Comparison of ENCODE assay signal across 34 cellular contexts in genomic region chr6:136945626-136946235, GRCh38. TPM values are rescaled to one million over a fixed set of nuclear protein-coding genes. Genes with fewer than 3 reads are reported as not detected.
DNase-seq lines count a peak whose midpoint lies in the region; ATAC-seq, FAIRE-seq and TF ChIP-seq lines count a peak whose summit lies in the region.
"Had no signal": no experiment of that assay in that cellular context is flagged by ENCODE, and none has a peak within 500 bp of the region (broad histone marks: within the 10 kb centered on the region; RNA-seq: fewer than 3 reads in every experiment).

No MANE protein-coding gene starts in this region.

- peaks cover 8% of the 10 kb centered on the region for H3K27me3 Mint-ChIP-seq in T-helper 2 cell treated with Interferon-gamma antibody and Interleukin-4, amounts not matched to agents 5 μg/mL and 100 μg/mL, for 36 hours (ENCODE audit: low read depth)
- H3K27me3 Mint-ChIP-seq: T-helper 17 cell had no signal

- H2AFZ ChIP-seq in GM12878 (ENCODE audit: control insufficient read depth, low read depth, low read length): no peak overlapping the region
- H2AFZ ChIP-seq in PC-9: no peak overlapping the region

- BruUV-seq in GM12878 (replicated peaks; lab: Mats Ljungman, UMichigan) (no TSS peak), PC-9 (replicated peaks; lab: Mats Ljungman, UMichigan) (no TSS peak)

- H3K9me2 ChIP-seq in PC-9 (ENCODE audit: insufficient read depth): no peaks in the 10 kb centered on the region
- H3K9me2 ChIP-seq: SK-N-SH had no signal

- CTCF ChIA-PET in GM12878 (lab: Yijun Ruan, JAX) (interaction anchor here (0.8 to 1.7 kb wide), 2 partner anchors 9 to 32 kb away, joined by 3 to 4 read pairs; no protein-coding TSS in a partner anchor), PC-9 (lab: Charles Lee) (no interaction called here)

- 9% methylated on average over 5 of the region's 5 CpGs for WGBS in GM12878 (ENCODE audit: insufficient coverage, insufficient replicate concordance, low lambda C conversion rate, missing lambda C conversion rate)

- H3K27ac Mint-ChIP-seq in T-helper 2 cell treated with Interferon-gamma antibody and Interleukin-4, amounts not matched to agents 5 μg/mL and 100 μg/mL, for 36 hours: no peak overlapping the region
- H3K27ac Mint-ChIP-seq in stimulated activated effector memory CD8-positive, alpha-beta T cell treated with anti-CD3 and anti-CD28 coated beads, Interleukin-12 subunit alpha, Interleukin-12 subunit beta, amount 100 ng/mL, for 72 hours: no peak overlapping the region
- H3K27ac Mint-ChIP-seq: activated naive CD8-positive, alpha-beta T cell treated with anti-CD3 and anti-CD28 coated beads, Interleukin-2, amount 10 ng/mL, durations not matched to agents 7 days and 5 days; activated T-helper 2 cell treated with anti-CD3 and anti-CD28 coated beads, Interferon-gamma antibody, Interleukin-2, Interleukin-4, amounts not matched to agents 10 μg/mL and 5 μg/mL and 100 μg/mL, durations not matched to agents 14 hours and 24 hours and 36 hours; CD4-positive, alpha-beta T cell; dendritic cell treated with granulocyte-macrophage colony-stimulating factor and Interleukin-4, amounts not matched to agents 40 ng/mL and 50 ng/mL, for 4 days; nephron progenitor cell; T-helper 17 cell had no signal

- SMC1A ChIA-PET in GM12878 (lab: Charles Lee; ENCODE audit: uncharacterized antibody, unreplicated experiment): no interaction called here

- TF ChIP-seq POLR2A in GM12878 (IDR thresholded peaks at IDR 0.05; ENCODE audit: low read depth, low read length): no peak

- no peaks in the 10 kb centered on the region for H3K4me1 Mint-ChIP-seq in T-helper 2 cell treated with Interferon-gamma antibody and Interleukin-4, amounts not matched to agents 5 μg/mL and 100 μg/mL, for 36 hours (ENCODE audit: low read depth)
- H3K4me1 Mint-ChIP-seq in stimulated activated effector memory CD8-positive, alpha-beta T cell treated with anti-CD3 and anti-CD28 coated beads, Interleukin-12 subunit alpha, Interleukin-12 subunit beta, amount 100 ng/mL, for 72 hours: no peaks in the 10 kb centered on the region
- H3K4me1 Mint-ChIP-seq: activated naive CD8-positive, alpha-beta T cell treated with anti-CD3 and anti-CD28 coated beads, Interleukin-2, amount 10 ng/mL, durations not matched to agents 7 days and 5 days; central memory CD8-positive, alpha-beta T cell; nephron progenitor cell; T-helper 17 cell had no signal

- peak; percentile 18 for DNase-seq in T-helper 2 cell treated with Interferon-gamma antibody and Interleukin-4, amounts not matched to agents 5 μg/mL and 100 μg/mL, for 36 hours (ENCODE audit: low spot score)
- DNase-seq in T-helper 2 cell (no peak), GM19239 (ENCODE audit: insufficient read length, low spot score) (no peak), GM12878 (ENCODE audit: low read depth, low spot score) (no peak), NCI-H226 (no peak), GM03348 (ENCODE audit: low spot score) (no peak), PC-9 (no peak)
- no peak for DNase-seq in stimulated activated effector memory CD8-positive, alpha-beta T cell treated with anti-CD3 and anti-CD28 coated beads, Interleukin-12 subunit alpha, Interleukin-12 subunit beta, amount 100 ng/mL, for 72 hours (ENCODE audit: low spot score in 2 of 2)
- DNase-seq: activated CD4-positive, alpha-beta T cell treated with anti-CD3 and anti-CD28 coated beads, Interleukin-2, amount 50 U/mL, for 1 hour; activated naive CD8-positive, alpha-beta T cell treated with anti-CD3 and anti-CD28 coated beads, Interleukin-2, amount 10 ng/mL, durations not matched to agents 7 days and 5 days; CD4-positive, alpha-beta T cell; HCEC 1CT; left colon; MM.1S; NCI-H1417 treated with DMSO at 0.1 percent for 48 hours; NCI-H2081 treated with DMSO at 0.1 percent for 48 hours; NCI-H446; nephron progenitor cell; pancreas; SK-N-SH; spleen; T-helper 17 cell; upper lobe of right lung had no signal

- H3K4me3 Mint-ChIP-seq in T-helper 2 cell treated with Interferon-gamma antibody and Interleukin-4, amounts not matched to agents 5 μg/mL and 100 μg/mL, for 36 hours: no peak overlapping the region
- no peak overlapping the region for H3K4me3 Mint-ChIP-seq in stimulated activated effector memory CD8-positive, alpha-beta T cell treated with anti-CD3 and anti-CD28 coated beads, Interleukin-12 subunit alpha, Interleukin-12 subunit beta, amount 100 ng/mL, for 72 hours
- H3K4me3 Mint-ChIP-seq: activated naive CD8-positive, alpha-beta T cell treated with anti-CD3 and anti-CD28 coated beads, Interleukin-2, amount 10 ng/mL, durations not matched to agents 7 days and 5 days; CD4-positive, alpha-beta T cell; central memory CD8-positive, alpha-beta T cell; dendritic cell treated with granulocyte-macrophage colony-stimulating factor and Interleukin-4, amounts not matched to agents 40 ng/mL and 50 ng/mL, for 4 days; nephron progenitor cell; T-helper 17 cell had no signal

- H3K4me2 ChIP-seq in GM12878 (ENCODE audit: control insufficient read depth, insufficient read depth) (no peak overlapping the region), PC-9 (no peak overlapping the region)
- H3K4me2 ChIP-seq: KMS-11, SK-N-SH had no signal

- no peak overlapping the region for H3K9ac ChIP-seq in GM12878 (ENCODE audit: control insufficient read depth, insufficient read depth, low read length)
- H3K9ac ChIP-seq: KMS-11, SK-N-SH had no signal

- no peak for TF ChIP-seq CTCF in GM12878 (IDR thresholded peaks at IDR 0.05 in 2 of 3, conservative IDR thresholded peaks at IDR 0.05 in 1 of 3; ENCODE audit: control insufficient read depth in 2 of 3, extremely low read depth in 1 of 3, insufficient read depth in 1 of 3, low read depth in 3 of 3, low read length in 3 of 3)
- TF ChIP-seq CTCF in PC-9 (conservative IDR thresholded peaks at IDR 0.05): no peak

- no peak for TF ChIP-seq RAD21 in GM12878 (IDR thresholded peaks at IDR 0.05; ENCODE audit: insufficient read depth, low read depth, low read length)

- H3K36me3 ChIP-seq in GM12878 (ENCODE audit: control insufficient read depth in 2 of 2, insufficient read depth in 2 of 2, low read length in 1 of 2) (no peaks in the 10 kb centered on the region), PC-9 (ENCODE audit: low read depth) (no peaks in the 10 kb centered on the region)
- H3K36me3 ChIP-seq: esophagus muscularis mucosa, pancreas, right atrium auricular region, spleen, suprapubic skin, upper lobe of right lung had no signal

- H3K4me1 ChIP-seq in GM12878 (ENCODE audit: control insufficient read depth, insufficient read depth, low read length) (peaks cover 7% of the 10 kb centered on the region), PC-9 (replicated peaks; ENCODE audit: insufficient read depth) (no peaks in the 10 kb centered on the region)
- H3K4me1 ChIP-seq: esophagus muscularis mucosa, foreskin keratinocyte, pancreas, right atrium auricular region, spleen, suprapubic skin, upper lobe of right lung had no signal

- intact Hi-C loops in GM12878 (cut with micrococcal nuclease; ENCODE audit: unreplicated experiment): no loop called here
- intact Hi-C loops in PC-9 (cut with micrococcal nuclease; ENCODE audit: unreplicated experiment): no loop called here

- H3K4me3 ChIP-seq in GM12878 (no peak overlapping the region), PC-9 (no peak overlapping the region)
- H3K4me3 ChIP-seq: esophagus muscularis mucosa, pancreas, right atrium auricular region, spleen, suprapubic skin, upper lobe of right lung had no signal

- peak; percentile 27 for ATAC-seq in GM12878
- ATAC-seq in stimulated activated effector memory CD8-positive, alpha-beta T cell treated with anti-CD3 and anti-CD28 coated beads, Interleukin-12 subunit alpha, Interleukin-12 subunit beta, amount 100 ng/mL, for 72 hours: peak; percentile 92
- ATAC-seq: foreskin keratinocyte, left colon, pancreas, T-helper 17 cell, upper lobe of right lung had no signal

- no peaks in the 10 kb centered on the region for H3K36me3 Mint-ChIP-seq in T-helper 2 cell treated with Interferon-gamma antibody and Interleukin-4, amounts not matched to agents 5 μg/mL and 100 μg/mL, for 36 hours (ENCODE audit: low read depth)
- H3K36me3 Mint-ChIP-seq in stimulated activated effector memory CD8-positive, alpha-beta T cell treated with anti-CD3 and anti-CD28 coated beads, Interleukin-12 subunit alpha, Interleukin-12 subunit beta, amount 100 ng/mL, for 72 hours: no peaks in the 10 kb centered on the region
- H3K36me3 Mint-ChIP-seq: activated naive CD8-positive, alpha-beta T cell treated with anti-CD3 and anti-CD28 coated beads, Interleukin-2, amount 10 ng/mL, durations not matched to agents 7 days and 5 days had no signal

- H3K79me2 ChIP-seq in GM12878 (ENCODE audit: control insufficient read depth, insufficient read depth, low read length): no peaks in the 10 kb centered on the region
- H3K79me2 ChIP-seq in PC-9 (ENCODE audit: low read depth): no peaks in the 10 kb centered on the region

- H4K20me1 ChIP-seq in GM12878 (ENCODE audit: control insufficient read depth, insufficient read depth) (no peaks in the 10 kb centered on the region), PC-9 (ENCODE audit: insufficient read depth) (no peaks in the 10 kb centered on the region)

- no peak for TF ChIP-seq EP300 in GM12878 (IDR thresholded peaks at IDR 0.05; ENCODE audit: borderline replicate concordance in 1 of 2, control insufficient read depth in 1 of 2, low read depth in 2 of 2, low read length in 2 of 2)

- no peak overlapping the region for H3K27ac ChIP-seq in GM12878 (ENCODE audit: control insufficient read depth, insufficient read depth)
- H3K27ac ChIP-seq in PC-9: no peak overlapping the region
- H3K27ac ChIP-seq: 22Rv1, esophagus muscularis mucosa, foreskin keratinocyte, KMS-11, pancreas, right atrium auricular region, spleen, suprapubic skin, upper lobe of right lung, VCaP had no signal

- FAIRE-seq in GM19239 (lab: Jason Lieb, UNC) (peak; percentile 58), GM12878 (lab: Jason Lieb, UNC) (no peak)
- FAIRE-seq: pancreas had no signal

- H3K27me3 ChIP-seq in GM12878 (replicated peaks in 1 of 2; ENCODE audit: control insufficient read depth in 2 of 2, insufficient read depth in 2 of 2, low read length in 1 of 2): no peaks in the 10 kb centered on the region; a peak in 1 of 4 replicates
- H3K27me3 ChIP-seq in PC-9 (ENCODE audit: insufficient read depth, low read depth): no peaks in the 10 kb centered on the region
- H3K27me3 ChIP-seq: pancreas, right atrium auricular region, suprapubic skin, upper lobe of right lung had no signal

- POLR2A ChIA-PET in GM12878 (lab: Charles Lee): interaction anchor here (0.5 kb wide), 1 partner anchor 1289 kb away, joined by 5 read pairs; no protein-coding TSS in a partner anchor
- POLR2A ChIA-PET in PC-9 (lab: Charles Lee; ENCODE audit: unreplicated experiment): no interaction called here

- peaks cover 13% of the 10 kb centered on the region for H3K9me3 Mint-ChIP-seq in T-helper 2 cell treated with Interferon-gamma antibody and Interleukin-4, amounts not matched to agents 5 μg/mL and 100 μg/mL, for 36 hours
- H3K9me3 Mint-ChIP-seq in stimulated activated effector memory CD8-positive, alpha-beta T cell treated with anti-CD3 and anti-CD28 coated beads, Interleukin-12 subunit alpha, Interleukin-12 subunit beta, amount 100 ng/mL, for 72 hours: peaks cover 3% of the 10 kb centered on the region

- in situ Hi-C loops in GM12878 (cut with MboI): no loop called here

- no peaks in the 10 kb centered on the region for H3F3A ChIP-seq in PC-9 (ENCODE audit: insufficient read depth, low read depth)

- H3K9me3 ChIP-seq in GM12878 (replicated peaks; ENCODE audit: control insufficient read depth, insufficient read depth, low read length): no peaks in the 10 kb centered on the region; the same call in 1 of the 3 replicates
- peaks cover 2% of the 10 kb centered on the region; the same call in 1 of the 2 replicates for H3K9me3 ChIP-seq in PC-9 (ENCODE audit: insufficient read depth, low read depth)
- H3K9me3 ChIP-seq: esophagus muscularis mucosa, pancreas, right atrium auricular region, SK-N-SH, suprapubic skin, upper lobe of right lung had no signal

- RAD21 ChIA-PET in GM12878 (lab: Charles Lee; ENCODE audit: unreplicated experiment): no interaction called here

RNA-seq across cellular contexts. Expression of gene SLC35D3, which starts 23.6 kb away (rescaled TPM):
- not detected in 2 replicates for total RNA-seq in GM12878 (2013; cell fraction: nucleolus; rRNA removed)
- total RNA-seq in GM12878 (2014; rRNA removed) (not detected in 2 replicates), GM12878 (2014; rRNA removed; fragmentation: Illumina TruSeq; extraction: Trizol) (not detected in 2 replicates), GM12878 (2021) (not detected in 2 replicates), PC-9 (2021) (not detected in 2 replicates)
- not detected for polyA plus RNA-seq in GM12878 (2011; ENCODE audit: low read depth)
- polyA plus RNA-seq in GM12878 (2011; rRNA removed) (not detected in 2 replicates), GM12878 (2014; fragmentation: Illumina TruSeq; extraction: Trizol) (not detected in 2 replicates), GM12878 (2014; fragmentation: Nextera tagmentation; extraction: Ambion mirVana) (not detected), GM12878 (2014; rRNA removed) (not detected in 2 replicates), GM12878 (2016; fragmentation: Nextera tagmentation; extraction: Ambion mirVana) (not detected)
- polyA plus RNA-seq in GM12878 (2011; cell fraction: cytosol; rRNA removed): 0.02 TPM in 1 of 2 replicates, not detected in the other
- not detected in 2 replicates for polyA plus RNA-seq in GM12878 (2011; cell fraction: nucleus; rRNA removed)
- not detected in 2 replicates for polyA plus RNA-seq in GM12878 (2012)
- not detected in 2 replicates for polyA minus RNA-seq in GM12878 (2011; rRNA and poly(A)+ RNA removed)
- not detected in 2 replicates for polyA minus RNA-seq in GM12878 (2011; cell fraction: cytosol; rRNA and poly(A)+ RNA removed)
- polyA minus RNA-seq in GM12878 (2011; cell fraction: nucleus; rRNA and poly(A)+ RNA removed): 0.19 TPM in 1 of 2 replicates, not detected in the other
- total RNA-seq: activated naive CD8-positive, alpha-beta T cell treated with anti-CD3 and anti-CD28 coated beads, Interleukin-2, amount 10 ng/mL, durations not matched to agents 7 days and 5 days; activated T-helper 2 cell treated with anti-CD3 and anti-CD28 coated beads, Interferon-gamma antibody, Interleukin-2, Interleukin-4, amounts not matched to agents 10 μg/mL and 5 μg/mL and 100 μg/mL, durations not matched to agents 14 hours and 24 hours and 36 hours; CD4-positive, alpha-beta T cell; Daoy; foreskin keratinocyte; right atrium auricular region; spleen; upper lobe of right lung had no signal
- polyA plus RNA-seq: foreskin keratinocyte, spleen had no signal
